1 cellular context compared by ENCODE assay signal in the genomic region with DNA sequence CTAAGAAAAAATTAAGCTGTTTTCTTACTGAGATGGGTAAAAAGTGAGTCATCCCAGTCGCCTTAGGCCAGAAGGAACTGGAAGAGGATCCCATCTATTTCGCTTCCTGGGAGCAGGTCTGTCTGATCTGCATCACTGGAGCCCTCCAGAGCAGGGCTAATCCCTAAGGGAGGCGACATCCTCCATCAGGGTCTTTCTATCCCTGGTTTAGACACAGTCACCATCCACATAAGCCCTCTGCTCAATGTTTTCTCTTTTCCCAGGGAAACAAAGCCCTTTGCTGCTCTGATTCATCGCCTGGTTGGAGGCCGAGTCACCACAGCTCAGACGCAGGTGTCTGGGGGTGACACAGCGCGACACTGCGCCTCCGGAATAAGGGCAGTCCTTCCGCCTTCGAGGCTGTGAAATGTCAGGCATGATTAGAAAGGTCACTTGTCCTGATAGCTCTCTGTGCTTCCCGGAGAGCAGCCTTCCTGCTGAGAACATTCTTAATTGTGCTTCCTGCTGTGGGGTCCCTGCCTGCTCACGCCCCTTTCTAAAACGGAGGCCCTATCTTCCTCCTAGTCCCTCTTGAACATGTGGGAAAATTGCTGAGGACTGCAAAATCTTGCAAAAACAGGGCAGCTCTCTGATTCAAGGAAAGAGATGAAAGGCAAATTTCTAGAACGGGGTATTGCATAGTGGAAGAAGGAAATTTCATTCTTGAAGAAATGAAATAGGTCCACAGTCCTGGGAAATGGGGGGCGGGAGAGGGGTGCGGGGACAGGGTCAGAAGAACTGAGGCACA.
A peak's percentile ranks its signal among the peaks of the same experiment; 100 is the strongest.
TF ChIP-seq lines count a peak whose summit lies in the region.

No MANE protein-coding gene starts in this region.

TF ChIP-seq in HepG2, 621 proteins besides CTCF, POLR2A, EP300 and RAD21 (continued from another document):
- TF ChIP-seq, protein P1, sequence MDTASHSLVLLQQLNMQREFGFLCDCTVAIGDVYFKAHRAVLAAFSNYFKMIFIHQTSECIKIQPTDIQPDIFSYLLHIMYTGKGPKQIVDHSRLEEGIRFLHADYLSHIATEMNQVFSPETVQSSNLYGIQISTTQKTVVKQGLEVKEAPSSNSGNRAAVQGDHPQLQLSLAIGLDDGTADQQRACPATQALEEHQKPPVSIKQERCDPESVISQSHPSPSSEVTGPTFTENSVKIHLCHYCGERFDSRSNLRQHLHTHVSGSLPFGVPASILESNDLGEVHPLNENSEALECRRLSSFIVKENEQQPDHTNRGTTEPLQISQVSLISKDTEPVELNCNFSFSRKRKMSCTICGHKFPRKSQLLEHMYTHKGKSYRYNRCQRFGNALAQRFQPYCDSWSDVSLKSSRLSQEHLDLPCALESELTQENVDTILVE (CRISPR knock-in tag; IDR thresholded peaks at IDR 0.05) = no peak
- TF ChIP-seq SOX13 (IDR thresholded peaks at IDR 0.05) (no peak), SOX13 (CRISPR knock-in tag; conservative IDR thresholded peaks at IDR 0.05 in 1 of 2, IDR thresholded peaks at IDR 0.05 in 1 of 2) (no peak), ISX (CRISPR knock-in tag; conservative IDR thresholded peaks at IDR 0.05) (no peak), FOSL2 (CRISPR knock-in tag; IDR thresholded peaks at IDR 0.05) (0 out of 2 replicates have a peak, but pooled peaks have one; percentile 14), ZNF644 (CRISPR knock-in tag; IDR thresholded peaks at IDR 0.05; ENCODE audit: low read depth) (no peak), MAF1 (CRISPR knock-in tag; IDR thresholded peaks at IDR 0.05; ENCODE audit: borderline replicate concordance) (no peak), ERF (CRISPR knock-in tag; IDR thresholded peaks at IDR 0.05) (no peak), ZSCAN12 (CRISPR knock-in tag; IDR thresholded peaks at IDR 0.05) (no peak), ZFP90 (CRISPR knock-in tag; IDR thresholded peaks at IDR 0.05; ENCODE audit: borderline replicate concordance) (no peak), ZSCAN30 (CRISPR knock-in tag; IDR thresholded peaks at IDR 0.05) (no peak), MAFK (conservative IDR thresholded peaks at IDR 0.05 in 1 of 2, IDR thresholded peaks at IDR 0.05 in 1 of 2; ENCODE audit: low read length in 2 of 2) (peak; percentile 96), POLR2G (IDR thresholded peaks at IDR 0.05; ENCODE audit: low read depth, low read length) (no peak), MAFF (IDR thresholded peaks at IDR 0.05; ENCODE audit: low read depth, low read length) (peak; percentile 94), ZEB1 (IDR thresholded peaks at IDR 0.05; ENCODE audit: insufficient replicate concordance, low read depth) (no peak), ZZZ3 (CRISPR knock-in tag; IDR thresholded peaks at IDR 0.05; ENCODE audit: borderline replicate concordance) (no peak), ZNF549 (CRISPR knock-in tag; IDR thresholded peaks at IDR 0.05) (no peak), FOXA3 (CRISPR knock-in tag; IDR thresholded peaks at IDR 0.05) (no peak), ATF7-NPFF (CRISPR knock-in tag; IDR thresholded peaks at IDR 0.05; ENCODE audit: low read depth) (no peak)
- TF ChIP-seq, protein P2, sequence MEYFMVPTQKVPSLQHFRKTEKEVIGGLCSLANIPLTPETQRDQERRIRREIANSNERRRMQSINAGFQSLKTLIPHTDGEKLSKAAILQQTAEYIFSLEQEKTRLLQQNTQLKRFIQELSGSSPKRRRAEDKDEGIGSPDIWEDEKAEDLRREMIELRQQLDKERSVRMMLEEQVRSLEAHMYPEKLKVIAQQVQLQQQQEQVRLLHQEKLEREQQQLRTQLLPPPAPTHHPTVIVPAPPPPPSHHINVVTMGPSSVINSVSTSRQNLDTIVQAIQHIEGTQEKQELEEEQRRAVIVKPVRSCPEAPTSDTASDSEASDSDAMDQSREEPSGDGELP (IDR thresholded peaks at IDR 0.05; ENCODE audit: borderline replicate concordance, low read depth) = no peak
- TF ChIP-seq, protein P3, sequence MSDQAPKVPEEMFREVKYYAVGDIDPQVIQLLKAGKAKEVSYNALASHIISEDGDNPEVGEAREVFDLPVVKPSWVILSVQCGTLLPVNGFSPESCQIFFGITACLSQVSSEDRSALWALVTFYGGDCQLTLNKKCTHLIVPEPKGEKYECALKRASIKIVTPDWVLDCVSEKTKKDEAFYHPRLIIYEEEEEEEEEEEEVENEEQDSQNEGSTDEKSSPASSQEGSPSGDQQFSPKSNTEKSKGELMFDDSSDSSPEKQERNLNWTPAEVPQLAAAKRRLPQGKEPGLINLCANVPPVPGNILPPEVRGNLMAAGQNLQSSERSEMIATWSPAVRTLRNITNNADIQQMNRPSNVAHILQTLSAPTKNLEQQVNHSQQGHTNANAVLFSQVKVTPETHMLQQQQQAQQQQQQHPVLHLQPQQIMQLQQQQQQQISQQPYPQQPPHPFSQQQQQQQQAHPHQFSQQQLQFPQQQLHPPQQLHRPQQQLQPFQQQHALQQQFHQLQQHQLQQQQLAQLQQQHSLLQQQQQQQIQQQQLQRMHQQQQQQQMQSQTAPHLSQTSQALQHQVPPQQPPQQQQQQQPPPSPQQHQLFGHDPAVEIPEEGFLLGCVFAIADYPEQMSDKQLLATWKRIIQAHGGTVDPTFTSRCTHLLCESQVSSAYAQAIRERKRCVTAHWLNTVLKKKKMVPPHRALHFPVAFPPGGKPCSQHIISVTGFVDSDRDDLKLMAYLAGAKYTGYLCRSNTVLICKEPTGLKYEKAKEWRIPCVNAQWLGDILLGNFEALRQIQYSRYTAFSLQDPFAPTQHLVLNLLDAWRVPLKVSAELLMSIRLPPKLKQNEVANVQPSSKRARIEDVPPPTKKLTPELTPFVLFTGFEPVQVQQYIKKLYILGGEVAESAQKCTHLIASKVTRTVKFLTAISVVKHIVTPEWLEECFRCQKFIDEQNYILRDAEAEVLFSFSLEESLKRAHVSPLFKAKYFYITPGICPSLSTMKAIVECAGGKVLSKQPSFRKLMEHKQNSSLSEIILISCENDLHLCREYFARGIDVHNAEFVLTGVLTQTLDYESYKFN (CRISPR knock-in tag; conservative IDR thresholded peaks at IDR 0.05) = no peak
- TF ChIP-seq, protein P4, sequence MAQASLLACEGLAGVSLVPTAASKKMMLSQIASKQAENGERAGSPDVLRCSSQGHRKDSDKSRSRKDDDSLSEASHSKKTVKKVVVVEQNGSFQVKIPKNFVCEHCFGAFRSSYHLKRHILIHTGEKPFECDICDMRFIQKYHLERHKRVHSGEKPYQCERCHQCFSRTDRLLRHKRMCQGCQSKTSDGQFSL (CRISPR knock-in tag; IDR thresholded peaks at IDR 0.05) = no peak
